In genomic region chr12:132649226-132649945, GRCh38 we compare ENCODE assay signal across 1 cellular context.
TF ChIP-seq lines count a peak whose summit lies in the region.

No MANE protein-coding gene starts in this region.

TF ChIP-seq in GM12878, 131 proteins besides CTCF, POLR2A, EP300 and RAD21:
- TF ChIP-seq KAT2A (conservative IDR thresholded peaks at IDR 0.05; ENCODE audit: control insufficient read depth, low read depth, low read length), result no peak
TF ChIP-seq in GM12878: peak in this region for 0.
